11 cellular contexts compared by ENCODE assay signal in the genomic region with DNA sequence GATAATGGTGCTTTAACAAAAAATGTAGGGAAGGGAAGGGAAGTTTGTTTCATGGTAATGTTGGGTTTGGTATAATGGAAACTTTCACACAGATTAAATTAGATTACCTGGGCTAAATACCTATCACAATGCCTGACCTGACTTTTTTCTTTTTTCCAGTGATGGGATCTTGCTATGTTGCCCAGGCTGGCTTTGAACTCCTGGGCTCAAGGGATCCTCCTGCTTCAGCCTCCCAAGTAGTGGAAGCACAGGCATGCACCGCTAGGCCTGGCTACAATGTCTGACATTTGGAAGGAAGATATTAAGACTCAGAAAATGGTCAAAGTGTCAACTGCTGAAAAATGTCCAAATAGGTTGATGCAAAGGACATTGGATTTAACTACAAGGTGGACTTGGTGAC.
"Had no signal": no experiment of that assay in that cellular context is flagged by ENCODE, and none has a peak within 500 bp of the region (broad histone marks: within the 10 kb centered on the region; RNA-seq: fewer than 3 reads in every experiment).

No MANE protein-coding gene starts in this region.

- FAIRE-seq: H1, H54 had no signal

- H3K4me2 ChIP-seq: GM23338 had no signal

- H3K9me3 ChIP-seq: HAP-1 had no signal

- H3K4me3 ChIP-seq: GM23248, GM23338, HAP-1 had no signal

- H3K4me1 ChIP-seq: HAP-1 had no signal

- DNase-seq: GM23248, GOT3, H7, H9, HCEC 1CT, HFFc6 had no signal

- H3K4me3 Mint-ChIP-seq: GM23338, H9, HFFc6 had no signal

- H3K27ac Mint-ChIP-seq: GM23338, HFFc6 had no signal

- H3K36me3 ChIP-seq: HAP-1 had no signal

- H2AFZ ChIP-seq: GM23248, GM23338 had no signal

- H3K9ac ChIP-seq: GM23248 had no signal

- ATAC-seq: GM23338, HCT116 had no signal

- H3K27ac ChIP-seq: GM23248 had no signal
